1 cellular context compared by ENCODE assay signal in genomic region chr3:38368238-38368637, GRCh38.
TF ChIP-seq lines count a peak whose summit lies in the region.

No MANE protein-coding gene starts in this region.

TF ChIP-seq in SK-N-SH, 30 proteins besides CTCF, POLR2A, EP300 and RAD21 (continued from another document):
- TF ChIP-seq USF2 (IDR thresholded peaks at IDR 0.05; ENCODE audit: borderline replicate concordance, low read depth, low read length) (no peak), GATA2 (CRISPR knock-in tag; IDR thresholded peaks at IDR 0.05) (no peak), RXRA (IDR thresholded peaks at IDR 0.05; ENCODE audit: borderline replicate concordance, low read depth) (no peak)
TF ChIP-seq in SK-N-SH: peak in this region for 1.
